Comparison of ENCODE assay signal across 18 cellular contexts in genomic region chr3:43080726-43081568, GRCh38. TPM values are rescaled to one million over a fixed set of nuclear protein-coding genes. Genes with fewer than 3 reads are reported as not detected.
DNase-seq lines count a peak whose midpoint lies in the region; ATAC-seq and TF ChIP-seq lines count a peak whose summit lies in the region.
"Had no signal": no experiment of that assay in that cellular context is flagged by ENCODE, and none has a peak within 500 bp of the region (broad histone marks: within the 10 kb centered on the region; RNA-seq: fewer than 3 reads in every experiment).

No MANE protein-coding gene starts in this region.

- H3K9me3 ChIP-seq in right atrium auricular region, result no peaks in the 10 kb centered on the region
- peaks cover 0 to 21% of the 10 kb centered on the region in 2 donors for H3K9me3 ChIP-seq in neuronal stem cell (replicated peaks in 1 of 2; ENCODE audit: control insufficient read depth in 2 of 2, insufficient read depth in 1 of 2, low read depth in 1 of 2, low read length in 2 of 2)
- H3K9me3 ChIP-seq in prostate gland, result no peaks in the 10 kb centered on the region
- H3K9me3 ChIP-seq: BLaER1, HAP-1 had no signal

- DNase-seq in right atrium auricular region (ENCODE audit: low spot score), result peak; percentile 40
- DNase-seq in Right ventricle myocardium inferior (ENCODE audit: missing footprints), result no peak
- peak; percentile 89 for DNase-seq in cerebellum (ENCODE audit: low spot score)
- DNase-seq in neuronal stem cell (ENCODE audit: low spot score), result no peak
- peak; percentile 35 for DNase-seq in ureter (ENCODE audit: low spot score)
- DNase-seq in activated T-helper 2 cell treated with anti-CD3 and anti-CD28 coated beads, Interferon-gamma antibody, Interleukin-2, Interleukin-4, amounts not matched to agents 10 μg/mL and 5 μg/mL and 100 μg/mL, durations not matched to agents 14 hours and 24 hours and 36 hours (ENCODE audit: low spot score), result no peak
- DNase-seq in prostate gland (ENCODE audit: low spot score), result no peak
- DNase-seq: 8988T; CD4-positive, alpha-beta memory T cell; DMS153; DMS79; GF-D8; GM23248 had no signal

- H3K14ac ChIP-seq in neuronal stem cell (ENCODE audit: low read length), result peak overlapping the region; percentile 32

- H3K27me3 ChIP-seq in right atrium auricular region (no peaks in the 10 kb centered on the region), neuronal stem cell (ENCODE audit: control insufficient read depth in 3 of 3, insufficient read depth in 3 of 3, low read depth in 1 of 3, low read length in 3 of 3) (no peaks in the 10 kb centered on the region), prostate gland (replicated peaks; ENCODE audit: insufficient read depth) (no peaks in the 10 kb centered on the region)
- H3K27me3 ChIP-seq: BLaER1 had no signal

- no peak for TF ChIP-seq CTCF in right atrium auricular region (IDR thresholded peaks at IDR 0.05)
- TF ChIP-seq CTCF in prostate gland (IDR thresholded peaks at IDR 0.05), result no peak

- H2BK15ac ChIP-seq in neuronal stem cell (ENCODE audit: low read length), result no peak overlapping the region

- H2BK12ac ChIP-seq in neuronal stem cell (ENCODE audit: low read length), result no peak overlapping the region

- no peak for TF ChIP-seq POLR2A in prostate gland (IDR thresholded peaks at IDR 0.05)

- no peak overlapping the region for H3K18ac ChIP-seq in neuronal stem cell (ENCODE audit: low read length)

- H2AK5ac ChIP-seq in neuronal stem cell (ENCODE audit: low read depth, low read length), result no peak overlapping the region

- peak overlapping the region; percentile 63 for H3K9ac ChIP-seq in neuronal stem cell (ENCODE audit: low read depth, low read length, poor library complexity)
- H3K9ac ChIP-seq: BLaER1, GM23248 had no signal

- ATAC-seq in Right ventricle myocardium inferior, result no peak
- no peak for ATAC-seq in HG02759 (IDR thresholded peaks at IDR 0.05; ENCODE audit: unreplicated experiment)
- ATAC-seq: GM12878 had no signal

- no peak overlapping the region for H2BK5ac ChIP-seq in neuronal stem cell (ENCODE audit: low read length)

- H3K4me3 ChIP-seq in right atrium auricular region, result no peak overlapping the region
- H3K4me3 ChIP-seq in neuronal stem cell (ENCODE audit: low read length in 2 of 2), result no peak overlapping the region
- H3K4me3 ChIP-seq in prostate gland, result no peak overlapping the region
- H3K4me3 ChIP-seq: BLaER1, GM12878, GM23248, HAP-1 had no signal

- peak overlapping the region; percentile 74 for H3K23ac ChIP-seq in neuronal stem cell (ENCODE audit: low read depth, low read length, poor library complexity)

- no CpG with 5 or more reads among the region's 40 CpGs for WGBS in neuronal stem cell (ENCODE audit: extremely low coverage in 2 of 2, insufficient read length in 2 of 2, insufficient replicate concordance in 1 of 2), 2 donors
- WGBS in prostate gland, result 97% methylated on average over 40 of the region's 40 CpGs

- H3K4me1 Mint-ChIP-seq in activated T-helper 2 cell treated with anti-CD3 and anti-CD28 coated beads, Interferon-gamma antibody, Interleukin-2, Interleukin-4, amounts not matched to agents 10 μg/mL and 5 μg/mL and 100 μg/mL, durations not matched to agents 14 hours and 24 hours and 36 hours (ENCODE audit: low read depth), result no peaks in the 10 kb centered on the region
- H3K4me1 Mint-ChIP-seq: CD14-positive monocyte; CD4-positive, alpha-beta memory T cell had no signal

- intact Hi-C loops in Right ventricle myocardium inferior (cut with DNase I) (no loop called here), prostate gland (cut with DNase I) (no loop called here)
- intact Hi-C loops in activated T-helper 2 cell treated with anti-CD3 and anti-CD28 coated beads, Interferon-gamma antibody, Interleukin-2, Interleukin-4, amounts not matched to agents 10 μg/mL and 5 μg/mL and 100 μg/mL, durations not matched to agents 14 hours and 24 hours and 36 hours (cut with micrococcal nuclease), result no loop called here

- peaks cover 3% of the 10 kb centered on the region for H3K27me3 Mint-ChIP-seq in activated T-helper 2 cell treated with anti-CD3 and anti-CD28 coated beads, Interferon-gamma antibody, Interleukin-2, Interleukin-4, amounts not matched to agents 10 μg/mL and 5 μg/mL and 100 μg/mL, durations not matched to agents 14 hours and 24 hours and 36 hours (ENCODE audit: low read depth)
- H3K27me3 Mint-ChIP-seq: CD4-positive, alpha-beta memory T cell had no signal

- peak overlapping the region; percentile 73 for H4K8ac ChIP-seq in neuronal stem cell (ENCODE audit: low read depth, low read length)

- H3K4me3 Mint-ChIP-seq in activated T-helper 2 cell treated with anti-CD3 and anti-CD28 coated beads, Interferon-gamma antibody, Interleukin-2, Interleukin-4, amounts not matched to agents 10 μg/mL and 5 μg/mL and 100 μg/mL, durations not matched to agents 14 hours and 24 hours and 36 hours (ENCODE audit: low read depth), result no peak overlapping the region
- H3K4me3 Mint-ChIP-seq: CD14-positive monocyte; CD4-positive, alpha-beta memory T cell had no signal

- H3K4me2 ChIP-seq in neuronal stem cell (ENCODE audit: insufficient read depth, low read length, poor library complexity, severe bottlenecking), result no peak overlapping the region
- H3K4me2 ChIP-seq: BLaER1 had no signal

- H3K4me1 ChIP-seq in right atrium auricular region (no peaks in the 10 kb centered on the region), neuronal stem cell (ENCODE audit: control insufficient read depth in 2 of 2, insufficient read depth in 1 of 2, low read depth in 1 of 2, low read length in 2 of 2) (no peaks in the 10 kb centered on the region), prostate gland (replicated peaks) (no peaks in the 10 kb centered on the region)
- H3K4me1 ChIP-seq: BLaER1, HAP-1 had no signal

- no peak overlapping the region for H2AFZ ChIP-seq in neuronal stem cell (ENCODE audit: low read length)
- H2AFZ ChIP-seq: GM23248 had no signal

- no peak overlapping the region for H3K4ac ChIP-seq in neuronal stem cell (ENCODE audit: low read length)

- H2BK120ac ChIP-seq in neuronal stem cell (ENCODE audit: low read depth, low read length), result no peak overlapping the region

- no peaks in the 10 kb centered on the region for H3K79me1 ChIP-seq in neuronal stem cell (ENCODE audit: low read depth, low read length)

- H4K91ac ChIP-seq in neuronal stem cell (ENCODE audit: low read depth, low read length, poor library complexity), result no peak overlapping the region

- peaks cover 20% of the 10 kb centered on the region for H3K36me3 ChIP-seq in right atrium auricular region
- peaks cover 22 to 25% of the 10 kb centered on the region in 2 donors for H3K36me3 ChIP-seq in neuronal stem cell (replicated peaks in 1 of 2; ENCODE audit: control insufficient read depth in 2 of 2, insufficient read depth in 2 of 2, low read length in 2 of 2)
- peaks cover 0 to 5% of the 10 kb centered on the region in 2 donors for H3K36me3 ChIP-seq in prostate gland

- H3K36me3 Mint-ChIP-seq in activated T-helper 2 cell treated with anti-CD3 and anti-CD28 coated beads, Interferon-gamma antibody, Interleukin-2, Interleukin-4, amounts not matched to agents 10 μg/mL and 5 μg/mL and 100 μg/mL, durations not matched to agents 14 hours and 24 hours and 36 hours (ENCODE audit: low read depth), result peaks cover 11% of the 10 kb centered on the region

- H3K27ac ChIP-seq in right atrium auricular region, result no peak overlapping the region
- H3K27ac ChIP-seq in neuronal stem cell (replicated peaks; ENCODE audit: low read length), result no peak overlapping the region
- no peak overlapping the region for H3K27ac ChIP-seq in prostate gland
- H3K27ac ChIP-seq: BLaER1, GM23248 had no signal

- peaks cover 15% of the 10 kb centered on the region for H3K9me3 Mint-ChIP-seq in activated T-helper 2 cell treated with anti-CD3 and anti-CD28 coated beads, Interferon-gamma antibody, Interleukin-2, Interleukin-4, amounts not matched to agents 10 μg/mL and 5 μg/mL and 100 μg/mL, durations not matched to agents 14 hours and 24 hours and 36 hours

- H3K27ac Mint-ChIP-seq in activated T-helper 2 cell treated with anti-CD3 and anti-CD28 coated beads, Interferon-gamma antibody, Interleukin-2, Interleukin-4, amounts not matched to agents 10 μg/mL and 5 μg/mL and 100 μg/mL, durations not matched to agents 14 hours and 24 hours and 36 hours, result no peak overlapping the region
- H3K27ac Mint-ChIP-seq: CD14-positive monocyte had no signal

RNA-seq across cellular contexts. Expression of gene POMGNT2, which starts 24.9 kb away (rescaled TPM):
- total RNA-seq in right atrium auricular region, result 10 to 100 TPM; 28.0 to 33.1 TPM
- 23.0 TPM for total RNA-seq in Right ventricle myocardium inferior
- total RNA-seq in cerebellum, result 16.2 TPM
- polyA plus RNA-seq in neuronal stem cell (2013, experiment 1 of 2), result 21.8 TPM
- 21.6 TPM for polyA plus RNA-seq in neuronal stem cell (2013, experiment 2 of 2)
- 9.2 TPM for total RNA-seq in ureter
- 3.9 and 4.1 TPM in 2 replicates for total RNA-seq in activated T-helper 2 cell treated with anti-CD3 and anti-CD28 coated beads, Interferon-gamma antibody, Interleukin-2, Interleukin-4, amounts not matched to agents 10 μg/mL and 5 μg/mL and 100 μg/mL, durations not matched to agents 14 hours and 24 hours and 36 hours
- total RNA-seq in prostate gland, result 10 to 100 TPM; 20.7 to 46.5 TPM

Comparison
In these comparisons a context has a peak if more than half of its experiments do, and no peak if none do; other contexts are left out.
1. DNase-seq: peak in right atrium auricular region (single experiment), cerebellum (single experiment) and ureter (single experiment); none in Right ventricle myocardium inferior (single experiment), neuronal stem cell (single experiment), activated T-helper 2 cell treated with anti-CD3 and anti-CD28 coated beads, Interferon-gamma antibody, Interleukin-2, Interleukin-4, amounts not matched to agents 10 μg/mL and 5 μg/mL and 100 μg/mL, durations not matched to agents 14 hours and 24 hours and 36 hours (single experiment) and prostate gland (single experiment).